10 cellular contexts compared by ENCODE assay signal in the genomic region with DNA sequence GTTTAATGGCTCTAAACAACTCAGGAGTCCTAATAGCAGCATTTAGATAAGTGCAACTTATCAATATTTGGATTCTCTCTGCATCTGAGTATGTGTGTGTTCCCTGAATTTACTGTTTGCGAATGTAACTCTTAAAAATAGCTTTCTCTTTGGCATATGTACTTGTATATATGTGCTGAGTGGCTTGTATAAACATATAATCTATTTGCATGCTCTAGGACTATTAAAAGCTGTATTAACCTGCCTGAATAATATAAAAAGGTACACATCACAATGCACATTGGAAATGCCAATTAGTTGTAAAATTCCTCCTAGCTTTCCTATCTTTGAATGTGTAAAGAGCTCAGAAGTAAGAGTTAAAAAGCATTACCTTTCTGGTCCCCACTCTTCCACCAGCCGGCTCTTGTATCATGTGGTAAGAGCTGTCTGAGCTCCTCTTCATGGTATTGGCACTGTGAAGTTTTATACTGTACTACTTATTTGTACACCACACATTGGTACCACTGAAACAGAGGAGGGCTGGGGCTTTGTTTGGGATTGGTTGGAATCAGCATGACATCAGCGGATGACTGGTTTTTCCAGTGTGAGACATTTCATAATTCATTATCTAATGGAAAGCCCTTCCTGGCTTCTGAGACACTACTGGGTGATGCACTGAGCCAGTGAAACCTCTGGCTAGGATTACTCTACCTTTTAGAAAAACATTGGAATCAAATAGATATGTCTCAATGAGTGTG. TPM values are rescaled to one million over a fixed set of nuclear protein-coding genes. Genes with fewer than 3 reads are reported as not detected.
DNase-seq lines count a peak whose midpoint lies in the region; ATAC-seq and TF ChIP-seq lines count a peak whose summit lies in the region.
"Had no signal": no experiment of that assay in that cellular context is flagged by ENCODE, and none has a peak within 500 bp of the region (broad histone marks: within the 10 kb centered on the region; RNA-seq: fewer than 3 reads in every experiment).

INHBA (minus strand) TSS at position 456 of the 737 bp plus-strand sequence. CDS start 2,716 bp downstream, outside the sequence.

- peak within 1 kb of the TSS; percentile 24; the same call in 1 of the 2 replicates for H2AFZ ChIP-seq in PC-9

- BruUV-seq in PC-9 (replicated peaks; lab: Mats Ljungman, UMichigan): no TSS peak

- H3K4me3 ChIP-seq in PC-9: peak within 1 kb of the TSS; percentile 55
- peak within 1 kb of the TSS; percentile 48 for H3K4me3 ChIP-seq in epithelial cell of esophagus (ENCODE audit: low read length)
- peak within 1 kb of the TSS; percentile 21 to 68 for H3K4me3 ChIP-seq in muscle layer of duodenum (ENCODE audit: low read depth in 1 of 2, low read length in 2 of 2)

- ATAC-seq in GM21619 (IDR thresholded peaks at IDR 0.05; ENCODE audit: unreplicated experiment): no peak
- no peak for ATAC-seq in GM18498 (IDR thresholded peaks at IDR 0.05; ENCODE audit: unreplicated experiment)
- ATAC-seq in GM19328 (IDR thresholded peaks at IDR 0.05; ENCODE audit: unreplicated experiment): no peak

- H3K27me3 ChIP-seq in PC-9 (ENCODE audit: insufficient read depth, low read depth) (no peaks in the 10 kb centered on the region), muscle layer of duodenum (ENCODE audit: low read depth, low read length) (no peaks in the 10 kb centered on the region)

- DNase-seq in AG08396 (ENCODE audit: low spot score): peak; percentile 74
- DNase-seq in PC-9: peak; percentile 65 to 79
- peak; percentile 97 for DNase-seq in epithelial cell of esophagus (ENCODE audit: low read depth)
- DNase-seq in islet precursor cell: no peak
- DNase-seq: kidney, NCI-H1694 treated with DMSO at 0.1 percent for 48 hours had no signal

- H3K79me2 ChIP-seq in PC-9 (ENCODE audit: low read depth): peaks cover 41% of the 10 kb centered on the region

- H4K20me1 ChIP-seq in PC-9 (ENCODE audit: insufficient read depth): no peaks in the 10 kb centered on the region

- POLR2A ChIA-PET in PC-9 (lab: Charles Lee; ENCODE audit: unreplicated experiment): interaction anchor here (0.5 to 0.7 kb wide), 4 partner anchors 332 to 922 kb away, joined by 3 to 8 read pairs (median 6); no protein-coding TSS in a partner anchor

- H3K9me3 ChIP-seq in PC-9 (ENCODE audit: insufficient read depth, low read depth): 0 out of 2 replicates have a peak, but pooled peaks cover 2% of the 10 kb centered on the region
- no peaks in the 10 kb centered on the region for H3K9me3 ChIP-seq in muscle layer of duodenum (ENCODE audit: control insufficient read depth in 1 of 2, low read length in 2 of 2)

- CTCF ChIA-PET in PC-9 (lab: Charles Lee): interaction anchor here (0.5 to 1.2 kb wide), 4 partner anchors 387 to 1504 kb away, joined by 3 to 5 read pairs (median 4); no protein-coding TSS in a partner anchor

- peaks cover 50% of the 10 kb centered on the region for H3K4me1 ChIP-seq in PC-9 (replicated peaks; ENCODE audit: insufficient read depth)
- peaks cover 0 to 15% of the 10 kb centered on the region in 2 donors for H3K4me1 ChIP-seq in muscle layer of duodenum (ENCODE audit: control insufficient read depth in 1 of 2, insufficient read depth in 2 of 2, low read length in 2 of 2)

- no peaks in the 10 kb centered on the region for H3K36me3 ChIP-seq in PC-9 (ENCODE audit: low read depth)
- peaks cover 0 to 4% of the 10 kb centered on the region in 2 donors for H3K36me3 ChIP-seq in muscle layer of duodenum (ENCODE audit: control insufficient read depth in 1 of 2, insufficient read depth in 2 of 2, low read length in 2 of 2)

- intact Hi-C loops in PC-9 (cut with micrococcal nuclease; ENCODE audit: unreplicated experiment): loop anchor here (5.0 to 10.0 kb wide), 3 partner anchors 301 to 1468 kb away; no protein-coding TSS in a partner anchor

- no peak for TF ChIP-seq CTCF in PC-9 (conservative IDR thresholded peaks at IDR 0.05)
- TF ChIP-seq CTCF in epithelial cell of esophagus (IDR thresholded peaks at IDR 0.05; ENCODE audit: insufficient read depth, low read depth, low read length, missing control alignments): no peak

- peak within 1 kb of the TSS; percentile 78 for H3K4me2 ChIP-seq in PC-9

- H3K9me2 ChIP-seq in PC-9 (ENCODE audit: insufficient read depth): no peaks in the 10 kb centered on the region

- H3K27ac ChIP-seq in PC-9 (peak within 1 kb of the TSS; percentile 25), muscle layer of duodenum (ENCODE audit: low read length) (peak within 1 kb of the TSS; percentile 78)

- peaks cover 19% of the 10 kb centered on the region for H3F3A ChIP-seq in PC-9 (ENCODE audit: insufficient read depth, low read depth)

RNA-seq across cellular contexts. Expression of gene INHBA, which starts in this region (rescaled TPM):
- 17.3 and 17.6 TPM in 2 replicates for total RNA-seq in PC-9 (2021)
